Comparison of ENCODE assay signal across 1 cellular context in genomic region chr14:69464379-69464778, GRCh38.
TF ChIP-seq lines count a peak whose summit lies in the region.

No MANE protein-coding gene starts in this region.

TF ChIP-seq in IMR-90, 13 proteins besides CTCF, POLR2A, EP300 and RAD21:
- TF ChIP-seq MAFK (IDR thresholded peaks at IDR 0.05; ENCODE audit: low read depth, low read length) = no peak
- no peak for TF ChIP-seq MAZ (IDR thresholded peaks at IDR 0.05; ENCODE audit: borderline replicate concordance, low read depth, low read length)
- no peak for TF ChIP-seq CHD1 (IDR thresholded peaks at IDR 0.05; ENCODE audit: low read depth, low read length)
- TF ChIP-seq SMC3 (IDR thresholded peaks at IDR 0.05; ENCODE audit: low read depth, low read length) = no peak
- TF ChIP-seq RFX5 (IDR thresholded peaks at IDR 0.05; ENCODE audit: low read depth, low read length) = no peak
- no peak for TF ChIP-seq BHLHE40 (IDR thresholded peaks at IDR 0.05; ENCODE audit: low read depth, low read length)
- TF ChIP-seq CEBPB (IDR thresholded peaks at IDR 0.05; ENCODE audit: low read depth, low read length) = no peak
- TF ChIP-seq FOS (IDR thresholded peaks at IDR 0.05; ENCODE audit: low read depth, low read length) = no peak
- no peak for TF ChIP-seq RCOR1 (IDR thresholded peaks at IDR 0.05; ENCODE audit: insufficient replicate concordance, low read length)
- no peak for TF ChIP-seq MXI1 (IDR thresholded peaks at IDR 0.05; ENCODE audit: borderline replicate concordance, low read depth, low read length)
- no peak for TF ChIP-seq NFE2L2 (IDR thresholded peaks at IDR 0.05; ENCODE audit: low read depth, low read length)
- TF ChIP-seq, protein P1, sequence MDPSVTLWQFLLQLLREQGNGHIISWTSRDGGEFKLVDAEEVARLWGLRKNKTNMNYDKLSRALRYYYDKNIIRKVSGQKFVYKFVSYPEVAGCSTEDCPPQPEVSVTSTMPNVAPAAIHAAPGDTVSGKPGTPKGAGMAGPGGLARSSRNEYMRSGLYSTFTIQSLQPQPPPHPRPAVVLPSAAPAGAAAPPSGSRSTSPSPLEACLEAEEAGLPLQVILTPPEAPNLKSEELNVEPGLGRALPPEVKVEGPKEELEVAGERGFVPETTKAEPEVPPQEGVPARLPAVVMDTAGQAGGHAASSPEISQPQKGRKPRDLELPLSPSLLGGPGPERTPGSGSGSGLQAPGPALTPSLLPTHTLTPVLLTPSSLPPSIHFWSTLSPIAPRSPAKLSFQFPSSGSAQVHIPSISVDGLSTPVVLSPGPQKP (IDR thresholded peaks at IDR 0.05; ENCODE audit: borderline replicate concordance, low read depth, low read length) = no peak
- TF ChIP-seq USF2 (IDR thresholded peaks at IDR 0.05; ENCODE audit: low read depth, low read length) = no peak
